Comparison of ENCODE assay signal across 5 cellular contexts in genomic region chr12:90883456-90883855, GRCh38.
"Had no signal": no experiment of that assay in that cellular context is flagged by ENCODE, and none has a peak within 500 bp of the region (broad histone marks: within the 10 kb centered on the region; RNA-seq: fewer than 3 reads in every experiment).

No MANE protein-coding gene starts in this region.

- FAIRE-seq: HTR-8/SVneo had no signal

- DNase-seq: KBM-7, KG1 had no signal

- H3K4me2 ChIP-seq: KMS-11 had no signal

- H3K27ac ChIP-seq: HL-60, KMS-11 had no signal

- H3K9ac ChIP-seq: KMS-11 had no signal
